8 cellular contexts compared by ENCODE assay signal in the genomic region with DNA sequence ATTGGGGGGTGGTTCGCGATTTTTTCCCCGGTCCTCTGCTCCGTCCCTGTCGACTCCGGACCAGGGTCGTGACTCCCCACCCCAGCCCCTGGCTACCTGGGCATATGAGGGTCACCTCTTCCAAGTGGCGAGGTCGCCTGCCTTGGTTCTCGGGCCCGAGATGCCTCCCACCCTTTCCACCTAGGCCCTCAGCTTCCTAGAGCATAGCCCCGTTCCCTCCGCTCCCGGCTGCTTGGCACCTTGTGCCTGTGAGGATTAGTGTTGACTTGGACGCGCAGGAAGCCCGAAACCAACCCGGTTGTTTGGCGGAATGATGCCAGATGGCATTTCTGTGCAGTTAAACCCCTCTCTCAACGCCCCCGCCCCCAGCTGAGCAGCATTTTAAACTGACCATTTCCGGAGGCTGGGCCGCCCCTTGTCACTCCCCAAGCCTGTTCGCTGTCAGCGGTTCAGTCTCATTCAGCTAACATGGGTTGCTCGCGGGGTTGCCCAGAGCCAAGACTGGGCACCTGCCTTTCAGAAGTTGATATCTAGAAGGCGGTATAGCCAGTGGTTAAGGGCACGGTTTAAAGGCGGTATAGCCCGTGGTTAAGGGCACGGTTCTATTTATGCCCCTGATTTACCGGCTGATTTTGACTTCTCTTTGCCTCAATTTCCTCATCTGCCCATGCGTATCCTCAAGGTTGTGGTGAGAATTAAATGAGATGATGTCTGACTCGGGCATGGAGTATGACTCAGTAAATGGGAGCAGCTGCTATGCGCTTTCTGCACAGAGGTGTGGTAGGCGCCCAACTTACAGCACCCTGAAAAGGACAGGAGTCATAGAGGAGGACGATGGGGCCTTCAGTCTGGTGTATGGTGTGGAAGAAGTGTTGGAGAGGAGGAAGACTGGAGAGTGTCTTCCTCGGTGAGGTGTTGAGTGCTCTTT. TPM values are rescaled to one million over a fixed set of nuclear protein-coding genes. Genes with fewer than 3 reads are reported as not detected.
A peak's percentile ranks its signal among the peaks of the same experiment; 100 is the strongest.
DNase-seq lines count a peak whose midpoint lies in the region; ATAC-seq and TF ChIP-seq lines count a peak whose summit lies in the region.

No MANE protein-coding gene starts in this region.

- H3K4me3 ChIP-seq in SK-N-SH (ENCODE audit: low read depth in 2 of 2, low read length in 1 of 2) (peak overlapping the region; percentile 89), ectodermal cell (ENCODE audit: insufficient read depth, low read depth, low read length) (peak overlapping the region; percentile 98), thyroid gland (replicated peaks in 1 of 3) (peak overlapping the region; percentile 70 to 94 (median 78))

- H4K20me1 ChIP-seq in SK-N-SH (ENCODE audit: insufficient read depth), result peaks cover 21% of the 10 kb centered on the region; the same call in 1 of the 2 replicates

- H3K79me2 ChIP-seq in SK-N-SH (ENCODE audit: insufficient read depth), result peaks cover 56% of the 10 kb centered on the region

- peak overlapping the region; percentile 62 for H2AFZ ChIP-seq in SK-N-SH (ENCODE audit: low read depth)

- TF ChIP-seq EP300 in SK-N-SH (IDR thresholded peaks at IDR 0.05; ENCODE audit: borderline replicate concordance in 1 of 2, low read depth in 1 of 2, low read length in 1 of 2), result no peak

- H3K27ac ChIP-seq in SK-N-SH (ENCODE audit: low read depth in 2 of 2, low read length in 1 of 2), result peak overlapping the region; percentile 58 to 77
- H3K27ac ChIP-seq in ectodermal cell (ENCODE audit: insufficient read depth, low read depth, low read length, poor library complexity, severe bottlenecking), result no peak overlapping the region
- peak overlapping the region in 2 of 3 donors; percentile 52 to 60 for H3K27ac ChIP-seq in thyroid gland

- no peaks in the 10 kb centered on the region for H3K27me3 ChIP-seq in SK-N-SH (ENCODE audit: insufficient read depth)
- no peaks in the 10 kb centered on the region for H3K27me3 ChIP-seq in ectodermal cell (ENCODE audit: control insufficient read depth, insufficient read depth, low read length, poor library complexity, severe bottlenecking)
- no peaks in the 10 kb centered on the region for H3K27me3 ChIP-seq in thyroid gland

- intact Hi-C loops in thyroid gland (cut with DNase I), result no loop called here

- DNase-seq in CD1c-positive myeloid dendritic cell (ENCODE audit: extremely low spot score), result peak; percentile 54
- peak; percentile 69 for DNase-seq in SK-N-SH
- DNase-seq in medulla oblongata (ENCODE audit: extremely low spot score), result peak; percentile 12
- peak; percentile 67 to 70 for DNase-seq in thyroid gland
- DNase-seq in inferior parietal cortex (ENCODE audit: extremely low spot score), result no peak

- 4% methylated on average over 30 of the region's 39 CpGs for WGBS in SK-N-SH (ENCODE audit: low lambda C conversion rate)
- WGBS in ectodermal cell, 2 experiments, result 6 to 7% methylated on average over 39 of the region's 39 CpGs
- 7% methylated on average over 16 to 30 of the region's 39 CpGs for WGBS in thyroid gland, 2 donors

- POLR2A ChIA-PET in SK-N-SH (lab: Yijun Ruan, JAX), result interaction anchor here (1.0 kb wide), 1 partner anchor 12 kb away, joined by 9 read pairs; no protein-coding TSS in a partner anchor

- H3K36me3 ChIP-seq in SK-N-SH (replicated peaks in 1 of 2; ENCODE audit: control insufficient read depth in 1 of 2, insufficient read depth in 2 of 2, low read length in 1 of 2) (peaks cover 2 to 15% of the 10 kb centered on the region in 2 experiments), ectodermal cell (ENCODE audit: control insufficient read depth, insufficient read depth, low read length) (peaks cover 7% of the 10 kb centered on the region), thyroid gland (peaks cover 0 to 9% of the 10 kb centered on the region in 2 donors)

- H3K4me2 ChIP-seq in SK-N-SH, result peak overlapping the region; percentile 95

- H3F3A ChIP-seq in SK-N-SH (replicated peaks; ENCODE audit: insufficient read depth), result no peaks in the 10 kb centered on the region

- CTCF ChIA-PET in SK-N-SH (lab: Yijun Ruan, JAX), result interaction anchor here (0.8 to 2.2 kb wide), 9 partner anchors 10 to 254 kb away, joined by 3 to 19 read pairs (median 3); partner anchors contain the start of genes FTH1 and SCGB1D1

- peak overlapping the region; percentile 84 for H3K9ac ChIP-seq in SK-N-SH

- ATAC-seq in GM19023 (IDR thresholded peaks at IDR 0.05; ENCODE audit: unreplicated experiment) (peak; percentile 27), HG03354 (IDR thresholded peaks at IDR 0.05; ENCODE audit: poor library complexity, severe bottlenecking, unreplicated experiment) (peak; percentile 34)

- H3K9me3 ChIP-seq in SK-N-SH, result no peaks in the 10 kb centered on the region
- H3K9me3 ChIP-seq in ectodermal cell (ENCODE audit: control insufficient read depth, low read length), result no peaks in the 10 kb centered on the region
- H3K9me3 ChIP-seq in thyroid gland, result no peaks in the 10 kb centered on the region

- TF ChIP-seq CTCF in SK-N-SH (IDR thresholded peaks at IDR 0.05), result no peak
- no peak for TF ChIP-seq CTCF in thyroid gland (IDR thresholded peaks at IDR 0.05)

- H3K9me2 ChIP-seq in SK-N-SH, result no peaks in the 10 kb centered on the region

- TF ChIP-seq POLR2A in thyroid gland (IDR thresholded peaks at IDR 0.05), result no peak

- no peak for TF ChIP-seq RAD21 in SK-N-SH (IDR thresholded peaks at IDR 0.05; ENCODE audit: low read length)

- H3K4me1 ChIP-seq in SK-N-SH (ENCODE audit: control insufficient read depth in 1 of 2, insufficient read depth in 2 of 2, low read depth in 1 of 2, low read length in 1 of 2) (peaks cover 8 to 13% of the 10 kb centered on the region in 2 experiments; a peak in 2 of 4 replicates), ectodermal cell (ENCODE audit: control insufficient read depth, insufficient read depth, low read length) (peaks cover 12% of the 10 kb centered on the region), thyroid gland (peaks cover 14 to 25% of the 10 kb centered on the region in 2 donors)

TF ChIP-seq in SK-N-SH, 30 proteins besides CTCF, POLR2A, EP300 and RAD21:
- TF ChIP-seq POLR2AphosphoS5 (IDR thresholded peaks at IDR 0.05; ENCODE audit: low read depth, low read length), result 0 out of 2 replicates have a peak, but pooled peaks have one; percentile 42
- TF ChIP-seq REST (IDR thresholded peaks at IDR 0.05; ENCODE audit: low read depth, low read length), result no peak
- TF ChIP-seq GABPA (IDR thresholded peaks at IDR 0.05; ENCODE audit: low read depth), result peak; percentile 53; the same call in 1 of the 2 replicates
- 0 out of 2 replicates have a peak, but pooled peaks have one; percentile 31 for TF ChIP-seq TAF1 (IDR thresholded peaks at IDR 0.05; ENCODE audit: borderline replicate concordance, low read depth, low read length)

RNA-seq across cellular contexts. Expression of gene INCENP, which starts 0.6 kb away (rescaled TPM):
- polyA plus RNA-seq in SK-N-SH (2012; rRNA removed), result 14.5 and 20.1 TPM in 2 replicates
- 9.8 and 12.8 TPM in 2 replicates for polyA plus RNA-seq in SK-N-SH (2012; cell fraction: cytosol; rRNA removed)
- polyA plus RNA-seq in SK-N-SH (2012; cell fraction: nucleus; rRNA removed), result 26.7 and 32.6 TPM in 2 replicates
- polyA plus RNA-seq in ectodermal cell (2013, experiment 1 of 4), result 73.2 TPM
- 70.1 TPM for polyA plus RNA-seq in ectodermal cell (2013, experiment 2 of 4)
- 73.4 TPM for polyA plus RNA-seq in ectodermal cell (2013, experiment 3 of 4)
- 74.4 TPM for polyA plus RNA-seq in ectodermal cell (2013, experiment 4 of 4)
- 10 to 100 TPM; 16.9 to 99.4 (median 42.4) TPM for total RNA-seq in thyroid gland
